ENCODE assay signal across 8 cellular contexts in genomic region chr17:59838196-59838911, GRCh38. TPM values are rescaled to one million over a fixed set of nuclear protein-coding genes. Genes with fewer than 3 reads are reported as not detected.
DNase-seq lines count a peak whose midpoint lies in the region; ATAC-seq and TF ChIP-seq lines count a peak whose summit lies in the region.

No MANE protein-coding gene starts in this region.

- peak overlapping the region; percentile 19 to 87 for H3K4ac ChIP-seq in mesenchymal stem cell (ENCODE audit: low read depth in 1 of 2, low read length in 2 of 2)

- H3K9ac ChIP-seq in GM23248 (peak overlapping the region; percentile 99), mesenchymal stem cell (ENCODE audit: low read length) (peak overlapping the region; percentile 99)

- intact Hi-C loops in vagina (cut with DNase I) = no loop called here

- in situ Hi-C loops in GM23248 (cut with MboI) = loop anchor here (10.0 kb wide), 1 partner anchor 84 kb away; no protein-coding TSS in a partner anchor

- no peaks in the 10 kb centered on the region for H3K9me2 ChIP-seq in GM23248 (ENCODE audit: insufficient read depth)

- H4K8ac ChIP-seq in mesenchymal stem cell (ENCODE audit: low read length) = peak overlapping the region; percentile 89

- DNase-seq in GM23248 (peak; percentile 52), Peyer's patch (peak in 1 of 3 donors; percentile 53), mesenchymal stem cell (no peak), vagina (ENCODE audit: extremely low spot score in 2 of 2) (no peak), GM19240 (ENCODE audit: insufficient read length, low spot score) (no peak)
- peak; percentile 50 for DNase-seq in central memory CD4-positive, alpha-beta T cell

- peak overlapping the region; percentile 98 for H2BK120ac ChIP-seq in mesenchymal stem cell (ENCODE audit: low read depth, low read length)

- no peaks in the 10 kb centered on the region for H3K27me3 ChIP-seq in GM23248 (replicated peaks; ENCODE audit: insufficient read depth)
- H3K27me3 ChIP-seq in Peyer's patch = no peaks in the 10 kb centered on the region
- H3K27me3 ChIP-seq in mesenchymal stem cell (ENCODE audit: control insufficient read depth in 1 of 2, insufficient read depth in 1 of 2, low read length in 2 of 2) = no peaks in the 10 kb centered on the region
- no peaks in the 10 kb centered on the region for H3K27me3 ChIP-seq in vagina

- H3K79me1 ChIP-seq in mesenchymal stem cell (replicated peaks; ENCODE audit: low read length, poor library complexity, severe bottlenecking) = peaks cover 3% of the 10 kb centered on the region

- H2AK5ac ChIP-seq in mesenchymal stem cell (ENCODE audit: low read length, severe bottlenecking) = peak overlapping the region; percentile 12

- H3K27ac ChIP-seq in GM23248 = peak overlapping the region; percentile 99
- peak overlapping the region; percentile 78 to 96 (median 90) for H3K27ac ChIP-seq in Peyer's patch
- H3K27ac ChIP-seq in mesenchymal stem cell (ENCODE audit: low read length, poor library complexity, severe bottlenecking) = peak overlapping the region; percentile 99
- peak overlapping the region; percentile 99 for H3K27ac ChIP-seq in vagina

- H3K23ac ChIP-seq in mesenchymal stem cell (ENCODE audit: low read length in 2 of 2) = no peak overlapping the region

- ATAC-seq in HG03460 (IDR thresholded peaks at IDR 0.05; ENCODE audit: unreplicated experiment) = no peak
- no peak for ATAC-seq in GM18867 (IDR thresholded peaks at IDR 0.05; ENCODE audit: unreplicated experiment)

- TF ChIP-seq CTCF in Peyer's patch (IDR thresholded peaks at IDR 0.05) (no peak), vagina (IDR thresholded peaks at IDR 0.05) (no peak)

- TF ChIP-seq POLR2A in Peyer's patch (IDR thresholded peaks at IDR 0.05) (no peak), vagina (IDR thresholded peaks at IDR 0.05) (no peak)

- no peak overlapping the region for H3K14ac ChIP-seq in mesenchymal stem cell (ENCODE audit: low read length in 2 of 2)

- H3K36me3 ChIP-seq in GM23248 (ENCODE audit: low read depth) = peaks cover 42% of the 10 kb centered on the region
- peaks cover 0 to 20% (median 0%) of the 10 kb centered on the region in 3 donors for H3K36me3 ChIP-seq in Peyer's patch
- peaks cover 6 to 37% of the 10 kb centered on the region in 2 experiments for H3K36me3 ChIP-seq in mesenchymal stem cell (ENCODE audit: control insufficient read depth in 1 of 2, insufficient read depth in 2 of 2, low read depth in 1 of 2, low read length in 2 of 2)
- H3K36me3 ChIP-seq in vagina = peaks cover 0 to 14% of the 10 kb centered on the region in 2 donors

- H2BK15ac ChIP-seq in mesenchymal stem cell (ENCODE audit: low read depth, poor library complexity, severe bottlenecking) = no peak overlapping the region

- WGBS in GM23248 (ENCODE audit: low coverage in 1 of 2, low lambda C conversion rate in 2 of 2, missing lambda C conversion rate in 2 of 2), 2 experiments = 0 to 1% methylated on average over 8 of the region's 8 CpGs
- WGBS in mesenchymal stem cell = 1% methylated on average over 6 of the region's 8 CpGs

- H3K79me2 ChIP-seq in GM23248 (ENCODE audit: insufficient read depth) = peaks cover 84% of the 10 kb centered on the region

- H3K4me1 ChIP-seq in GM23248 (ENCODE audit: insufficient read depth) = peaks cover 21% of the 10 kb centered on the region
- H3K4me1 ChIP-seq in Peyer's patch = peaks cover 0 to 26% (median 13%) of the 10 kb centered on the region in 4 donors
- H3K4me1 ChIP-seq in mesenchymal stem cell (ENCODE audit: control insufficient read depth, insufficient read depth, low read depth, low read length) = peaks cover 3% of the 10 kb centered on the region
- peaks cover 39% of the 10 kb centered on the region for H3K4me1 ChIP-seq in vagina

- H2BK5ac ChIP-seq in mesenchymal stem cell (ENCODE audit: low read depth, low read length, poor library complexity, severe bottlenecking) = peak overlapping the region; percentile 26

- H4K20me1 ChIP-seq in GM23248 (ENCODE audit: insufficient read depth) = no peaks in the 10 kb centered on the region

- H2BK12ac ChIP-seq in mesenchymal stem cell (ENCODE audit: low read length in 2 of 2) = no peak overlapping the region

- H3K4me3 ChIP-seq in GM23248 = peak overlapping the region; percentile 96
- H3K4me3 ChIP-seq in Peyer's patch = peak overlapping the region; percentile 48 to 74 (median 58)
- H3K4me3 ChIP-seq in mesenchymal stem cell (ENCODE audit: insufficient read depth in 1 of 2, low read depth in 1 of 2, low read length in 2 of 2) = peak overlapping the region; percentile 54 to 97
- peak overlapping the region; percentile 64 to 80 for H3K4me3 ChIP-seq in vagina

- H3K18ac ChIP-seq in mesenchymal stem cell (ENCODE audit: low read depth in 1 of 2, low read length in 2 of 2) = peak overlapping the region; percentile 50 to 100

- H3K9me3 ChIP-seq in GM23248 (ENCODE audit: low read depth) (no peaks in the 10 kb centered on the region), Peyer's patch (no peaks in the 10 kb centered on the region), mesenchymal stem cell (ENCODE audit: control insufficient read depth, low read length) (no peaks in the 10 kb centered on the region), vagina (no peaks in the 10 kb centered on the region)

- H2AFZ ChIP-seq in GM23248 = no peak overlapping the region
- no peak overlapping the region for H2AFZ ChIP-seq in mesenchymal stem cell (ENCODE audit: low read depth, low read length)

- peak overlapping the region; percentile 99 for H3K4me2 ChIP-seq in GM23248 (ENCODE audit: unreplicated experiment)
- no peak overlapping the region for H3K4me2 ChIP-seq in mesenchymal stem cell (ENCODE audit: low read length, poor library complexity, severe bottlenecking)

- peaks cover 64% of the 10 kb centered on the region for H3F3A ChIP-seq in GM23248 (ENCODE audit: insufficient read depth)

- peak overlapping the region; percentile 95 for H4K91ac ChIP-seq in mesenchymal stem cell (ENCODE audit: low read length)

RNA-seq across cellular contexts. Expression of gene TUBD1, which starts 54.4 kb away (rescaled TPM):
- 3.8 and 6.3 TPM in 2 replicates for total RNA-seq in GM23248 (2014; rRNA removed; shearing (Covaris generic))
- polyA plus RNA-seq in GM23248 (2016; fragmentation: Nextera tagmentation; extraction: Ambion mirVana) = 4.3 TPM in 2 replicates
- total RNA-seq in Peyer's patch (10 to 100 TPM in 1 of 4 donors, 1 to 10 TPM in 3; 8.4 to 12.2 (median 9.5) TPM), vagina (16.2 TPM)
- 4.7 TPM for polyA plus RNA-seq in mesenchymal stem cell (2013, experiment 1 of 2)
- polyA plus RNA-seq in mesenchymal stem cell (2013, experiment 2 of 2) = 4.6 TPM

RNA-seq across cellular contexts. Expression of gene RPS6KB1, which starts 54.6 kb away (rescaled TPM):
- 23.3 and 33.6 TPM in 2 replicates for total RNA-seq in GM23248 (2014; rRNA removed; shearing (Covaris generic))
- 28.6 and 31.4 TPM in 2 replicates for polyA plus RNA-seq in GM23248 (2016; fragmentation: Nextera tagmentation; extraction: Ambion mirVana)
- total RNA-seq in Peyer's patch (10 to 100 TPM; 21.5 to 43.0 (median 29.9) TPM), vagina (96.7 TPM)
- 17.4 TPM for polyA plus RNA-seq in mesenchymal stem cell (2013, experiment 1 of 2)
- 17.7 TPM for polyA plus RNA-seq in mesenchymal stem cell (2013, experiment 2 of 2)

Comparison
In these comparisons a context has a peak if more than half of its experiments do, and no peak if none do; other contexts are left out.
1. DNase-seq: peak in GM23248 (single experiment) and central memory CD4-positive, alpha-beta T cell (single experiment); none in mesenchymal stem cell (single experiment), vagina (0 of 2) and GM19240 (single experiment).
2. Peak in every context shown above with its lines, with median percentiles within 50 percentile points of each other: H3K27ac ChIP-seq and H3K4me3 ChIP-seq.